Comparison of ENCODE assay signal across 25 cellular contexts in the genomic region with DNA sequence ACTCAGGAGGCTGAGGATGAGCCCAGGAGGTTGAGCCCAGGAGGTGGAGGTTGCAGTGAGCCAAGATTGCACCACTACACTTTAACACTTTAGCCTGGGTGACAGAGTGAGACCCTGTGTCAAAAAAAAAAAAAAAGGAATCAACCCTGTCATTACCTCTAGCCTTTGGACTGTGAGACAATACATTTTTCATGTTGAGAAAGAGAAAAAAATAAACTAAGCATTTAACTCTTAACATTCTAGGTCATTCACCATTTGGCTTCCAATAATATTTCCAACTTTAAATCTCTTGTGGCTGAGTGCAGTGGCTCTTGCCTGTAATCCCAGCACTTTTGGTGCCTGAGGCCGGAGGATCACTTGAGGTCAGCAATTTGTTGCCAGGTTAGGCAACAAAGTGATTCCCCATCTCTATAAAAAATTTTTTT.
"Had no signal": no experiment of that assay in that cellular context is flagged by ENCODE, and none has a peak within 500 bp of the region (broad histone marks: within the 10 kb centered on the region; RNA-seq: fewer than 3 reads in every experiment).

No MANE protein-coding gene starts in this region.

- H3K27me3 ChIP-seq: hepatocyte, ovary, sigmoid colon, tibial nerve, vagina had no signal

- H3K27ac Mint-ChIP-seq: memory B cell; natural killer cell treated with Interleukin-12 subunit alpha and Interleukin-12 subunit beta and Interleukin-15 and Interleukin-18, amount 100 ng/mL, for 72 hours; progenitor cell of endocrine pancreas; stimulated activated memory B cell treated with anti-CD40 and anti-IgM and Interleukin-4, amounts not matched to agents 10 μg/mL and 1 μg/mL and 100 μg/mL, for 72 hours; stimulated activated naive CD8-positive, alpha-beta T cell treated with anti-CD3 and anti-CD28 coated beads, Interleukin-15, amount 100 ng/mL, for 72 hours; type B pancreatic cell had no signal

- H3K4me3 ChIP-seq: hepatocyte, lung, mucosa of descending colon, ovary, sigmoid colon, tibial nerve, vagina had no signal

- H3K4me3 Mint-ChIP-seq: memory B cell; naive thymus-derived CD4-positive, alpha-beta T cell; natural killer cell treated with Interleukin-12 subunit alpha and Interleukin-12 subunit beta and Interleukin-15 and Interleukin-18, amount 100 ng/mL, for 72 hours; stimulated activated memory B cell treated with anti-CD40 and anti-IgM and Interleukin-4, amounts not matched to agents 10 μg/mL and 1 μg/mL and 100 μg/mL, for 72 hours; stimulated activated naive CD8-positive, alpha-beta T cell treated with anti-CD3 and anti-CD28 coated beads, Interleukin-15, amount 100 ng/mL, for 72 hours; type B pancreatic cell had no signal

- H3K4me1 Mint-ChIP-seq: memory B cell; stimulated activated memory B cell treated with anti-CD40 and anti-IgM and Interleukin-4, amounts not matched to agents 10 μg/mL and 1 μg/mL and 100 μg/mL, for 72 hours had no signal

- ATAC-seq: mucosa of descending colon; naive thymus-derived CD4-positive, alpha-beta T cell; right cardiac atrium; stimulated activated memory B cell treated with anti-CD40 and anti-IgM and Interleukin-4, amounts not matched to agents 10 μg/mL and 1 μg/mL and 100 μg/mL, for 72 hours; stimulated activated naive CD8-positive, alpha-beta T cell treated with anti-CD3 and anti-CD28 coated beads, Interleukin-15, amount 100 ng/mL, for 72 hours had no signal

- H3K9me3 Mint-ChIP-seq: memory B cell; natural killer cell treated with Interleukin-12 subunit alpha and Interleukin-12 subunit beta and Interleukin-15 and Interleukin-18, amount 100 ng/mL, for 72 hours; stimulated activated memory B cell treated with anti-CD40 and anti-IgM and Interleukin-4, amounts not matched to agents 10 μg/mL and 1 μg/mL and 100 μg/mL, for 72 hours; stimulated activated naive CD8-positive, alpha-beta T cell treated with anti-CD3 and anti-CD28 coated beads, Interleukin-15, amount 100 ng/mL, for 72 hours had no signal

- H3K4me1 ChIP-seq: sigmoid colon, vagina had no signal

- H3K36me3 Mint-ChIP-seq: natural killer cell treated with Interleukin-12 subunit alpha and Interleukin-12 subunit beta and Interleukin-15 and Interleukin-18, amount 100 ng/mL, for 72 hours had no signal

- H3K27me3 Mint-ChIP-seq: memory B cell; naive thymus-derived CD4-positive, alpha-beta T cell; natural killer cell treated with Interleukin-12 subunit alpha and Interleukin-12 subunit beta and Interleukin-15 and Interleukin-18, amount 100 ng/mL, for 72 hours; progenitor cell of endocrine pancreas; stimulated activated memory B cell treated with anti-CD40 and anti-IgM and Interleukin-4, amounts not matched to agents 10 μg/mL and 1 μg/mL and 100 μg/mL, for 72 hours; stimulated activated naive CD8-positive, alpha-beta T cell treated with anti-CD3 and anti-CD28 coated beads, Interleukin-15, amount 100 ng/mL, for 72 hours; type B pancreatic cell had no signal

- H3K36me3 ChIP-seq: ovary had no signal

- DNase-seq: islet precursor cell; midbrain; mucosa of descending colon; naive thymus-derived CD4-positive, alpha-beta T cell; ovary; retina; right cardiac atrium; sigmoid colon; small intestine; stimulated activated CD4-positive, alpha-beta T cell treated with anti-CD3 and anti-CD28 coated beads, Interleukin-1b, Interleukin-23, amount 100 ng/mL, for 48 hours; stimulated activated CD4-positive, alpha-beta T cell treated with anti-CD3 and anti-CD28 coated beads, Interleukin-2, amount 100 ng/mL, for 48 hours; stimulated activated CD4-positive, alpha-beta T cell treated with anti-CD3 and anti-CD28 coated beads, Interleukin-4, amount 100 ng/mL, for 4 hours; stimulated activated CD8-positive, alpha-beta memory T cell treated with anti-CD3 and anti-CD28 coated beads, Interleukin-4, amount 100 ng/mL, for 48 hours; stimulated activated naive CD4-positive, alpha-beta T cell treated with Interleukin-2 at 50 U/mL for 16 hours; stimulated activated naive CD8-positive, alpha-beta T cell treated with anti-CD3 and anti-CD28 coated beads, Interleukin-15, amount 100 ng/mL, for 72 hours; substantia nigra had no signal

- H3K9me3 ChIP-seq: mucosa of descending colon, ovary, sigmoid colon, vagina had no signal

- H3K27ac ChIP-seq: hepatocyte, ovary, sigmoid colon, tibial nerve, vagina had no signal
